Comparison of ENCODE assay signal across 8 cellular contexts in genomic region chr2:203327582-203327917, GRCh38. TPM values are rescaled to one million over a fixed set of nuclear protein-coding genes. Genes with fewer than 3 reads are reported as not detected.
DNase-seq lines count a peak whose midpoint lies in the region; ATAC-seq, FAIRE-seq and TF ChIP-seq lines count a peak whose summit lies in the region.

No MANE protein-coding gene starts in this region.

- POLR2A ChIA-PET in A549 (lab: Yijun Ruan, JAX): interaction anchor here (1.9 kb wide), 1 partner anchor 88 kb away, joined by 9 read pairs; the partner anchor contains the start of gene CYP20A1

- H3K9me3 ChIP-seq in A549 (no peaks in the 10 kb centered on the region), SJSA1 (replicated peaks) (no peaks in the 10 kb centered on the region), esophagus (ENCODE audit: control insufficient read depth in 2 of 2, insufficient read depth in 1 of 2, low read depth in 1 of 2, low read length in 1 of 2) (no peaks in the 10 kb centered on the region), neuronal stem cell (replicated peaks in 1 of 2; ENCODE audit: control insufficient read depth in 2 of 2, insufficient read depth in 1 of 2, low read depth in 1 of 2, low read length in 2 of 2) (peaks cover 0 to 11% of the 10 kb centered on the region in 2 donors)

- no peak overlapping the region for H4K91ac ChIP-seq in neuronal stem cell (ENCODE audit: low read depth, low read length, poor library complexity)

- in situ Hi-C loops in GM13977 (cut with MboI; ENCODE audit: low pct_unique_long_range_greater_than_20kb, low sequenced_read_pairs, unreplicated experiment): no loop called here

- 13% methylated on average over 7 of the region's 7 CpGs for WGBS in A549 (ENCODE audit: missing lambda C conversion rate)
- WGBS in esophagus, 2 donors: 12 to 15% methylated on average over 7 of the region's 7 CpGs
- no CpG with 5 or more reads among the region's 7 CpGs for WGBS in neuronal stem cell (ENCODE audit: extremely low coverage in 2 of 2, insufficient read length in 2 of 2, insufficient replicate concordance in 1 of 2), 2 donors

- DNase-seq in A549 (ENCODE audit: low read depth in 1 of 2, low spot score in 1 of 2): peak in 1 of 2 experiments; percentile 21
- no peak for DNase-seq in SJSA1 (ENCODE audit: low read depth in 1 of 2, low spot score in 2 of 2)
- DNase-seq in neuronal stem cell (ENCODE audit: low spot score): no peak
- no peak for DNase-seq in GM13977 (ENCODE audit: low spot score)
- DNase-seq in COLO668 (lab: John Stamatoyannopoulos, UW; ENCODE audit: unreplicated experiment): no peak

- H3K36me3 ChIP-seq in SJSA1 (peaks cover 17% of the 10 kb centered on the region), esophagus (ENCODE audit: control insufficient read depth in 2 of 2, insufficient read depth in 2 of 2, low read length in 1 of 2) (no peaks in the 10 kb centered on the region), neuronal stem cell (replicated peaks in 1 of 2; ENCODE audit: control insufficient read depth in 2 of 2, insufficient read depth in 2 of 2, low read length in 2 of 2) (peaks cover 0 to 24% of the 10 kb centered on the region in 2 donors)

- ATAC-seq in A549 (peak; percentile 32 to 42; a peak in 5 of 6 replicates), GM19438 (IDR thresholded peaks at IDR 0.05; ENCODE audit: low read depth, unreplicated experiment) (peak; percentile 9), GM21367 (IDR thresholded peaks at IDR 0.05; ENCODE audit: unreplicated experiment) (no peak)

- no peak overlapping the region for H2BK15ac ChIP-seq in neuronal stem cell (ENCODE audit: low read length)

- H3K23ac ChIP-seq in neuronal stem cell (ENCODE audit: low read depth, low read length, poor library complexity): no peak overlapping the region

- no peak overlapping the region for H4K8ac ChIP-seq in neuronal stem cell (ENCODE audit: low read depth, low read length)

- H2BK5ac ChIP-seq in neuronal stem cell (ENCODE audit: low read length): no peak overlapping the region

- no peak overlapping the region for H3K4ac ChIP-seq in neuronal stem cell (ENCODE audit: low read length)

- FAIRE-seq in A549 (lab: Jason Lieb, UNC): no peak

- no peak for TF ChIP-seq EP300 in A549 (IDR thresholded peaks at IDR 0.05)

- peak overlapping the region; percentile 18 for H3K9ac ChIP-seq in neuronal stem cell (ENCODE audit: low read depth, low read length, poor library complexity)

- no peak overlapping the region for H2BK120ac ChIP-seq in neuronal stem cell (ENCODE audit: low read depth, low read length)

- TF ChIP-seq CTCF in A549 (IDR thresholded peaks at IDR 0.05) (no peak), GM13977 (IDR thresholded peaks at IDR 0.05; ENCODE audit: extremely low read depth, insufficient read depth, missing control alignments) (no peak)

- H3K79me1 ChIP-seq in neuronal stem cell (ENCODE audit: low read depth, low read length): peaks cover 2% of the 10 kb centered on the region

- TF ChIP-seq RAD21 in A549 (conservative IDR thresholded peaks at IDR 0.05 in 1 of 2, IDR thresholded peaks at IDR 0.05 in 1 of 2): no peak

- peak overlapping the region; percentile 91 for H2AFZ ChIP-seq in neuronal stem cell (ENCODE audit: low read length)

- no peaks in the 10 kb centered on the region for H3K27me3 ChIP-seq in SJSA1 (replicated peaks)
- H3K27me3 ChIP-seq in esophagus (ENCODE audit: control insufficient read depth in 1 of 2, insufficient read depth in 2 of 2, low read length in 2 of 2): no peaks in the 10 kb centered on the region
- H3K27me3 ChIP-seq in neuronal stem cell (ENCODE audit: control insufficient read depth in 3 of 3, insufficient read depth in 3 of 3, low read depth in 1 of 3, low read length in 3 of 3): no peaks in the 10 kb centered on the region

- peaks cover 20% of the 10 kb centered on the region for H3K4me1 ChIP-seq in A549
- peaks cover 17% of the 10 kb centered on the region for H3K4me1 ChIP-seq in SJSA1 (replicated peaks)
- H3K4me1 ChIP-seq in esophagus (ENCODE audit: control insufficient read depth in 2 of 2, insufficient read depth in 2 of 2, low read length in 1 of 2): no peaks in the 10 kb centered on the region
- H3K4me1 ChIP-seq in neuronal stem cell (ENCODE audit: control insufficient read depth in 2 of 2, insufficient read depth in 1 of 2, low read depth in 1 of 2, low read length in 2 of 2): peaks cover 0 to 7% of the 10 kb centered on the region in 2 donors

- peak overlapping the region; percentile 89 for H3K18ac ChIP-seq in neuronal stem cell (ENCODE audit: low read length)

- H3K27ac ChIP-seq in A549: peak overlapping the region; percentile 92 to 98
- peak overlapping the region; percentile 84 for H3K27ac ChIP-seq in SJSA1
- H3K27ac ChIP-seq in esophagus (ENCODE audit: low read depth in 2 of 2, low read length in 1 of 2): peak overlapping the region; percentile 62 to 66
- H3K27ac ChIP-seq in neuronal stem cell (replicated peaks; ENCODE audit: low read length): peak overlapping the region; percentile 98

- peak overlapping the region; percentile 79 for H3K4me2 ChIP-seq in A549
- H3K4me2 ChIP-seq in neuronal stem cell (ENCODE audit: insufficient read depth, low read length, poor library complexity, severe bottlenecking): peak overlapping the region; percentile 66

- H3K4me3 ChIP-seq in A549 (peak overlapping the region; percentile 76), SJSA1 (peak overlapping the region; percentile 90), esophagus (ENCODE audit: low read depth in 1 of 2, low read length in 2 of 2) (peak overlapping the region; percentile 83 to 90), neuronal stem cell (ENCODE audit: low read length in 2 of 2) (peak overlapping the region; percentile 77)

- no peak overlapping the region for H2BK12ac ChIP-seq in neuronal stem cell (ENCODE audit: low read length)

- H3K14ac ChIP-seq in neuronal stem cell (ENCODE audit: low read length): peak overlapping the region; percentile 22

- no peak overlapping the region for H2AK5ac ChIP-seq in neuronal stem cell (ENCODE audit: low read depth, low read length)

- CTCF ChIA-PET in A549 (lab: Yijun Ruan, JAX): no interaction called here

- no peak for TF ChIP-seq POLR2A in A549 (IDR thresholded peaks at IDR 0.05; ENCODE audit: low read length)

TF ChIP-seq in A549, 52 proteins besides CTCF, POLR2A, EP300 and RAD21 (continues in another document):
- TF ChIP-seq FOSB (CRISPR knock-in tag; IDR thresholded peaks at IDR 0.05) (no peak), ZSCAN20 (CRISPR knock-in tag; IDR thresholded peaks at IDR 0.05) (no peak), HOXA7 (CRISPR knock-in tag; IDR thresholded peaks at IDR 0.05) (no peak), NFE2L2 (conservative IDR thresholded peaks at IDR 0.05; ENCODE audit: low read length) (no peak), ESRRA (IDR thresholded peaks at IDR 0.05; ENCODE audit: borderline replicate concordance, low read length) (no peak), ZFP36 (IDR thresholded peaks at IDR 0.05; ENCODE audit: borderline replicate concordance, partially characterized antibody) (no peak), REST (IDR thresholded peaks at IDR 0.05) (no peak), ZC3H11A (IDR thresholded peaks at IDR 0.05) (no peak), HEYL (CRISPR knock-in tag; IDR thresholded peaks at IDR 0.05) (no peak), HMGXB4 (CRISPR knock-in tag; IDR thresholded peaks at IDR 0.05; ENCODE audit: borderline replicate concordance) (no peak), MAFK (IDR thresholded peaks at IDR 0.05; ENCODE audit: partially characterized antibody) (no peak)

RNA-seq across cellular contexts. Expression of gene ABI2, which starts 0.6 kb away (rescaled TPM):
- polyA plus RNA-seq in A549 (2011; rRNA removed) (46.3 and 51.1 TPM in 2 replicates), A549 (2017; fragmentation: RNase III; extraction: RNeasy Plus Mini Kit Qiagen cat#74134 plus additional on column Dnase treatment) (36.2 to 43.5 TPM (median 41.4 TPM) in 3 replicates), esophagus (1 to 10 TPM; 5.1 to 6.4 TPM)
- 41.4 and 53.0 TPM in 2 replicates for polyA plus RNA-seq in A549 (2012; cell fraction: cytosol; rRNA removed)
- polyA plus RNA-seq in A549 (2012; cell fraction: nucleus; rRNA removed): 25.7 and 26.9 TPM in 2 replicates
- 54.0 and 54.9 TPM in 2 replicates for polyA minus RNA-seq in A549 (2011; rRNA and poly(A)+ RNA removed)
- 43.9 and 54.8 TPM in 2 replicates for total RNA-seq in SJSA1 (2014; rRNA removed; shearing (Covaris generic))
- 163 TPM for polyA plus RNA-seq in neuronal stem cell (2013, experiment 1 of 2)
- polyA plus RNA-seq in neuronal stem cell (2013, experiment 2 of 2): 168 TPM
